Comparison of ENCODE assay signal across 9 cellular contexts in the genomic region with DNA sequence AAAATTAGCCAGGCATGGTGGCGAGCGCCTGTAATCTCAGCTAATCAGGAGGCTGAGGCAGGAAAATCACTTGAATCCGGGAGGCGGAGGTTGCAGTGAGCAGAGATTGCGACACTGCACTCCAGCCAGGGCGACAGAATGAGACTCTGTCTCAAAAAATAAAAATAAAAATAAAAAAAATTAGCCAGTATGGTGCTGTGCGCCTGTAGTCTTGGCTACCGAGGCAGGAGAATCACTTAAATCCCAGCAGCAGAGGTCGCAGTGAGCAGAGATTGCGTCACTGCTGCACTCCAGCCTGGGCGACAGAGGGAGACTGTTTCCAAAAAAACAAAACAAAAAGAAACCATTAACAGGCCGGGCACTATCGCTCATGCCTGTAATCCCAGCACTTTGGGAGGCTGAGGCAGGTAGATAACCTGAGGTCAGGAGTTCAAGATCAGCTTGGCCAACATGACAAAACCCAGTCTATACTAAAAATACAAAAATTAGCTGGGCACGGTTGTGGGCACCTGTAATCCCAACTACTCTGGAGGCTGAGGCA. TPM values are rescaled to one million over a fixed set of nuclear protein-coding genes. Genes with fewer than 3 reads are reported as not detected.
DNase-seq lines count a peak whose midpoint lies in the region; ATAC-seq, FAIRE-seq and TF ChIP-seq lines count a peak whose summit lies in the region.
"Not testable (repeated sequence)": the region's sequence is repeated elsewhere in the genome, so short reads cannot be mapped to it uniquely, and the experiment has no call there.
"Had no signal": no experiment of that assay in that cellular context is flagged by ENCODE, and none has a peak within 500 bp of the region (broad histone marks: within the 10 kb centered on the region; RNA-seq: fewer than 3 reads in every experiment).

No MANE protein-coding gene starts in this region.

- DNase-seq in D721Med (ENCODE audit: insufficient read length, low spot score); coronary artery (ENCODE audit: low spot score); thoracic aorta (ENCODE audit: low spot score): not testable (repeated sequence)
- DNase-seq in OCI-M1 (lab: John Stamatoyannopoulos, UW) (peak; percentile 87), activated T-cell treated with anti-CD3 and anti-CD28 coated beads for 48 hours (ENCODE audit: low read depth) (peak; percentile 36), hypothalamus (lab: John Stamatoyannopoulos, UW) (peak in 27 of 51 donors; percentile 5 to 66 (median 40)), pancreas (peak in 3 of 6 donors; percentile 45 to 60 (median 49))

- WGBS in pancreas, 2 donors: 57% methylated on average over 14 of the region's 14 CpGs

- peak; percentile 81 for TF ChIP-seq CTCF in D721Med (IDR thresholded peaks at IDR 0.05; ENCODE audit: insufficient read depth, missing control alignments)
- TF ChIP-seq CTCF in coronary artery (IDR thresholded peaks at IDR 0.05): peak; percentile 44
- peak in 3 of 4 donors; percentile 25 to 48 (median 35) for TF ChIP-seq CTCF in pancreas (IDR thresholded peaks at IDR 0.05)
- peak; percentile 51 for TF ChIP-seq CTCF in thoracic aorta (IDR thresholded peaks at IDR 0.05)

- not testable (repeated sequence) for FAIRE-seq in D721Med (lab: Jason Lieb, UNC); pancreas (lab: Jason Lieb, UNC)

- ATAC-seq in HG03342 (IDR thresholded peaks at IDR 0.05; ENCODE audit: unreplicated experiment): peak; percentile 66
- peak; percentile 62 to 89 (median 84) for ATAC-seq in pancreas
- ATAC-seq in thoracic aorta (ENCODE audit: insufficient number of reproducible peaks, low FRiP score, low read depth): peak; percentile 70

- H3K4me3 ChIP-seq in coronary artery: peak overlapping the region; percentile 37
- not testable (repeated sequence) for H3K4me3 ChIP-seq in pancreas
- peak overlapping the region; percentile 33 for H3K4me3 ChIP-seq in thoracic aorta

- peak overlapping the region in 1 of 2 donors; percentile 21 for H3K27ac ChIP-seq in coronary artery
- H3K27ac ChIP-seq in pancreas: peak overlapping the region in 1 of 4 donors; percentile 46
- peak overlapping the region; percentile 6 to 37 for H3K27ac ChIP-seq in thoracic aorta

- H3K36me3 ChIP-seq in pancreas (peaks cover 0 to 14% (median 8%) of the 10 kb centered on the region in 3 donors), thoracic aorta (peaks cover 25% of the 10 kb centered on the region)

- intact Hi-C loops in pancreas (cut with DNase I): loop anchor here in 1 of 3 donors (10.0 kb wide), 2 partner anchors 57 to 63 kb away; partner anchors contain the start of gene LZTS3

- H3K9me3 ChIP-seq in pancreas, thoracic aorta: not testable (repeated sequence)

- H3K27me3 ChIP-seq in pancreas; thoracic aorta (replicated peaks; ENCODE audit: insufficient read depth): not testable (repeated sequence)

- H3K4me1 ChIP-seq in pancreas; thoracic aorta (ENCODE audit: control insufficient read depth in 1 of 2, low read depth in 2 of 2): not testable (repeated sequence)

RNA-seq across cellular contexts. Expression of gene AVP, which starts 33.4 kb away (rescaled TPM):
- total RNA-seq in pancreas (not detected), thoracic aorta (not detected)
- polyA plus RNA-seq in pancreas: not detected
- total RNA-seq: HT1080 had no signal

RNA-seq across cellular contexts. Expression of gene FASTKD5, which starts 41.8 kb away (rescaled TPM):
- total RNA-seq in pancreas (1 to 10 TPM; 2.7 to 7.6 (median 4.0) TPM), thoracic aorta (10 to 100 TPM; 13.1 to 25.7 TPM)
- 1 to 10 TPM; 2.9 to 6.6 TPM for polyA plus RNA-seq in pancreas

RNA-seq across cellular contexts. Expression of gene UBOX5, which starts 41.8 kb away (rescaled TPM):
- total RNA-seq in pancreas (1 to 10 TPM; 2.3 to 4.2 (median 3.5) TPM), thoracic aorta (10 to 100 TPM in 1 of 2 donors, 1 to 10 TPM in 1; 5.3 to 11.9 TPM)
- polyA plus RNA-seq in pancreas: 1 to 10 TPM; 3.7 to 4.0 TPM

RNA-seq across cellular contexts. Expression of gene OXT, which starts 46.5 kb away (rescaled TPM):
- total RNA-seq in pancreas (under 1 TPM in 1 of 6 donors, not detected in 5; 0.38 TPM), thoracic aorta (not detected)
- not detected for polyA plus RNA-seq in pancreas
- total RNA-seq: HT1080 had no signal

RNA-seq across cellular contexts. Expression of gene LZTS3, which starts 55.4 kb away (rescaled TPM):
- 10 to 100 TPM; 17.5 to 18.9 (median 18.3) TPM for total RNA-seq in pancreas
- polyA plus RNA-seq in pancreas: 10 to 100 TPM; 20.3 to 30.5 TPM
- 10 to 100 TPM in 1 of 2 donors, 1 to 10 TPM in 1; 9.5 to 18.1 TPM for total RNA-seq in thoracic aorta
